Comparison of ENCODE assay signal across 10 cellular contexts in the genomic region with DNA sequence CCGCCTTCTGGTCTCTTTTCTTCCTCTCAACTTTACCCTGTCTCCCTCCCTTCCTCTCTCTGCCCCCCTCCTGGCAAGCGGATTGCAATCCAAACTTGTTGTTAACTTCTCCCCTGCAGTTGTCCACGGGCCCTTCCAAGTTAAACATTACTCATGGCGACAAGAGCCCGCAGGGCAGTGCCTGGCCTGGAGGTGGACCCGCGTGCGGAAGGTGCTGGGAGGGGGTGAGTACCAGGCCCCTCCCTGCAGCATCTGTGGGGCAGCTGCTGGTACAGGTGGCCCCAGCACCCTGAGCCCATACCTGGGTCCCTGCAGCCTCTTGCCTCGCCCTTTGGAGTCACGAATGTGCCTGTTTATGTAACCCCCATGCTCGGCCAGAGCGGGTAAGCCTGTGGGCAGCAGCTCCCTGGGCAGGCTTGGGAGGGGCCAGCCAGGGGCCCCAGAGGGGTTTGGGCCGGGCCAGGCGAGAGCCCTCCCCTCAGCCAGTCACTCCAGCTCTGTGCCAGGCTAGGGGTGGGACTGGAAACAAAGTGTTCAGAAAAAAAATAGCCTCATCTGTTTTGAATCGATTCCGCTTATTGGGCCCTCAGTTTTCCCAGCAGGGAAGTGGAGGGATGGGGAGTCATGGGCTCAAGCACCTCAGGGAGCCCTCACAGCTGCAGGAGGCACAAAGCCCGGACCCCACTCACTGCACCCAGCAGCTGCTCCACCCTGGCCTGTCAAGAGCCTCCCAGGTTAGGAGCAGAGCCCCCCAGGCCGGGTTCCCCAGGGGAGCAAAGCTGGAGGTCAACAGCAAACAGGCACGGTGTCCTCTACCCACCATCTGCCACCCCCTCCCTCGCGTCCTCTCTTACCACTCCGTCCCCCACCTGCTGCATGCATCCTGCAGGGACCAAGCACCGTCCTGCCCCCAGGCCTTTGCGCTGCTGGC. TPM values are rescaled to one million over a fixed set of nuclear protein-coding genes. Genes with fewer than 3 reads are reported as not detected.
DNase-seq lines count a peak whose midpoint lies in the region; ATAC-seq and TF ChIP-seq lines count a peak whose summit lies in the region.
"Had no signal": no experiment of that assay in that cellular context is flagged by ENCODE, and none has a peak within 500 bp of the region (broad histone marks: within the 10 kb centered on the region; RNA-seq: fewer than 3 reads in every experiment).

No MANE protein-coding gene starts in this region.

- WGBS in ovary, 3 donors = 55 to 61% (median 56%) methylated on average over 24 of the region's 24 CpGs

- intact Hi-C loops in ovary (cut with DNase I) = no loop called here

- no peak for TF ChIP-seq EP300 in ovary (IDR thresholded peaks at IDR 0.05)

- H3K9me3 ChIP-seq in fibroblast of lung (ENCODE audit: control insufficient read depth, insufficient read depth, low read depth, low read length) (no peaks in the 10 kb centered on the region), ovary (no peaks in the 10 kb centered on the region)

- CTCF ChIA-PET in BJ (lab: Yijun Ruan, JAX) = interaction anchor here (0.9 to 4.3 kb wide), 7 partner anchors 9 to 340 kb away, joined by 3 to 28 read pairs (median 10); partner anchors contain the start of genes FAAP20 and SKI
- CTCF ChIA-PET in RWPE1 (lab: Yijun Ruan, JAX) = interaction anchor here (0.9 kb wide), 1 partner anchor 173 kb away, joined by 4 read pairs; no protein-coding TSS in a partner anchor

- TF ChIP-seq POLR2A in ovary (IDR thresholded peaks at IDR 0.05) = no peak

- DNase-seq in BJ (ENCODE audit: low read depth) = peak; percentile 81
- DNase-seq in RWPE1 (ENCODE audit: low spot score) = peak; percentile 80
- DNase-seq in fibroblast of lung (ENCODE audit: low read depth in 2 of 2) = peak; percentile 89 to 92
- DNase-seq in ovary = peak; percentile 50 to 76 (median 72)
- DNase-seq in NCI-H2196 treated with DMSO at 0.1 percent for 48 hours (lab: John Stamatoyannopoulos, UW; ENCODE audit: unreplicated experiment) = no peak
- no peak for DNase-seq in stimulated activated CD4-positive, alpha-beta T cell treated with anti-CD3 and anti-CD28 coated beads, Interleukin-2, amount 100 ng/mL, for 48 hours
- DNase-seq in activated T-cell treated with anti-CD3 and anti-CD28 coated beads, Interleukin-2, amount 50 U/mL, for 24 hours = no peak

- POLR2A ChIA-PET in BJ (lab: Charles Lee) (interaction anchor here (1.3 kb wide), 1 partner anchor 19 kb away, joined by 3 read pairs; no protein-coding TSS in a partner anchor), RWPE1 (lab: Yijun Ruan, JAX; ENCODE audit: low non-redundant PET) (interaction anchor here (0.6 kb wide), 1 partner anchor 775 kb away, joined by 3 read pairs; no protein-coding TSS in a partner anchor)

- peak overlapping the region; percentile 96 for H3K27ac ChIP-seq in RWPE1
- peak overlapping the region; percentile 92 for H3K27ac ChIP-seq in fibroblast of lung (ENCODE audit: insufficient read depth, low read length)
- H3K27ac ChIP-seq in ovary = peak overlapping the region; percentile 72 to 88
- H3K27ac ChIP-seq: HL-60 had no signal

- ATAC-seq in HG03442 (IDR thresholded peaks at IDR 0.05; ENCODE audit: unreplicated experiment) = no peak

- peak overlapping the region; percentile 51 for H3K9ac ChIP-seq in fibroblast of lung (ENCODE audit: insufficient read depth, low read length)

- H3K27me3 ChIP-seq in BJ (ENCODE audit: control insufficient read depth, insufficient read depth, low read length) (no peaks in the 10 kb centered on the region), fibroblast of lung (ENCODE audit: control insufficient read depth, insufficient read depth, low read length) (no peaks in the 10 kb centered on the region), ovary (no peaks in the 10 kb centered on the region)

- no peaks in the 10 kb centered on the region for H3K36me3 Mint-ChIP-seq in activated T-cell treated with anti-CD3 and anti-CD28 coated beads, Interleukin-2, amount 50 U/mL, for 24 hours (ENCODE audit: low read depth)

- peaks cover 13% of the 10 kb centered on the region for H3K4me1 Mint-ChIP-seq in activated T-cell treated with anti-CD3 and anti-CD28 coated beads, Interleukin-2, amount 50 U/mL, for 24 hours (ENCODE audit: low read depth)

- H2AFZ ChIP-seq in fibroblast of lung (ENCODE audit: low read length) = no peak overlapping the region

- no peaks in the 10 kb centered on the region for H3K27me3 Mint-ChIP-seq in activated T-cell treated with anti-CD3 and anti-CD28 coated beads, Interleukin-2, amount 50 U/mL, for 24 hours
- H3K27me3 Mint-ChIP-seq: stimulated activated naive CD8-positive, alpha-beta T cell treated with anti-CD3 and anti-CD28 coated beads, Interleukin-15, Interleukin-2, amounts not matched to agents 100 ng/mL and 50 ng/mL, for 24 hours had no signal

- no peak overlapping the region for H3K4me3 ChIP-seq in BJ (ENCODE audit: low read depth, low read length)
- H3K4me3 ChIP-seq in fibroblast of lung (replicated peaks in 1 of 4; ENCODE audit: control extremely low read depth in 1 of 4, insufficient read depth in 1 of 4, low read depth in 3 of 4, low read length in 4 of 4) = peak overlapping the region in 1 of 4 experiments; percentile 5
- H3K4me3 ChIP-seq in ovary = no peak overlapping the region

- H3K36me3 ChIP-seq in BJ (ENCODE audit: control insufficient read depth, insufficient read depth, low read length) = peaks cover 1% of the 10 kb centered on the region; the same call in 1 of the 2 replicates
- H3K36me3 ChIP-seq in fibroblast of lung (ENCODE audit: control insufficient read depth, insufficient read depth, low read length) = no peaks in the 10 kb centered on the region
- H3K36me3 ChIP-seq in ovary = no peaks in the 10 kb centered on the region

- H3K27ac Mint-ChIP-seq in activated T-cell treated with anti-CD3 and anti-CD28 coated beads, Interleukin-2, amount 50 U/mL, for 24 hours = no peak overlapping the region
- H3K27ac Mint-ChIP-seq: stimulated activated naive CD8-positive, alpha-beta T cell treated with anti-CD3 and anti-CD28 coated beads, Interleukin-15, Interleukin-2, amounts not matched to agents 100 ng/mL and 50 ng/mL, for 24 hours had no signal

- no peaks in the 10 kb centered on the region for H3K9me3 Mint-ChIP-seq in activated T-cell treated with anti-CD3 and anti-CD28 coated beads, Interleukin-2, amount 50 U/mL, for 24 hours
- H3K9me3 Mint-ChIP-seq: stimulated activated naive CD8-positive, alpha-beta T cell treated with anti-CD3 and anti-CD28 coated beads, Interleukin-15, Interleukin-2, amounts not matched to agents 100 ng/mL and 50 ng/mL, for 24 hours had no signal

- H3K4me3 Mint-ChIP-seq in activated T-cell treated with anti-CD3 and anti-CD28 coated beads, Interleukin-2, amount 50 U/mL, for 24 hours = no peak overlapping the region
- H3K4me3 Mint-ChIP-seq: stimulated activated naive CD8-positive, alpha-beta T cell treated with anti-CD3 and anti-CD28 coated beads, Interleukin-15, Interleukin-2, amounts not matched to agents 100 ng/mL and 50 ng/mL, for 24 hours had no signal

- H4K20me1 ChIP-seq in fibroblast of lung (ENCODE audit: control insufficient read depth, extremely low read depth, insufficient read depth, low read length) = no peaks in the 10 kb centered on the region

- H3K79me2 ChIP-seq in fibroblast of lung (ENCODE audit: control insufficient read depth, insufficient read depth, low read length) = no peaks in the 10 kb centered on the region

- TF ChIP-seq CTCF in BJ (IDR thresholded peaks at IDR 0.05; ENCODE audit: insufficient read depth, low read depth, low read length) (no peak), RWPE1 (conservative IDR thresholded peaks at IDR 0.05; ENCODE audit: low read depth) (no peak), fibroblast of lung (conservative IDR thresholded peaks at IDR 0.05 in 1 of 2, IDR thresholded peaks at IDR 0.05 in 1 of 2; ENCODE audit: low read depth in 1 of 2, low read length in 2 of 2) (no peak), ovary (IDR thresholded peaks at IDR 0.05) (no peak)

- H3K4me2 ChIP-seq in fibroblast of lung (ENCODE audit: extremely low read depth, insufficient read depth, low read length) = peak overlapping the region; percentile 11

- peaks cover 35% of the 10 kb centered on the region for H3K4me1 ChIP-seq in fibroblast of lung (ENCODE audit: control insufficient read depth, extremely low read depth, insufficient read depth, low read length)
- peaks cover 35% of the 10 kb centered on the region for H3K4me1 ChIP-seq in ovary (ENCODE audit: insufficient read depth)

RNA-seq across cellular contexts. Expression of gene FAAP20, which starts 14.0 kb away (rescaled TPM):
- polyA plus RNA-seq in BJ (2011; rRNA removed) (11.9 and 18.7 TPM in 2 replicates), fibroblast of lung (8.2 and 9.7 TPM in 2 replicates), ovary (10 to 100 TPM in 1 of 2 donors, 1 to 10 TPM in 1; 3.4 to 69.2 TPM)
- 4.3 and 4.8 TPM in 2 replicates for polyA minus RNA-seq in BJ (2011; rRNA and poly(A)+ RNA removed)
- total RNA-seq in fibroblast of lung (21.5 and 23.1 TPM in 2 replicates), ovary (10 to 100 TPM; 32.7 to 96.1 (median 61.7) TPM)
- polyA plus RNA-seq in fibroblast of lung (2012) = 39.4 and 46.3 TPM in 2 replicates
- 6.5 and 10.0 TPM in 2 replicates for polyA minus RNA-seq in fibroblast of lung (ENCODE audit: low replicate concordance)

RNA-seq across cellular contexts. Expression of gene SKI, which starts 19.5 kb away (rescaled TPM):
- polyA plus RNA-seq in BJ (2011; rRNA removed) (5.1 and 6.3 TPM in 2 replicates), fibroblast of lung (11.6 and 18.3 TPM in 2 replicates), ovary (10 to 100 TPM; 36.3 to 47.0 TPM)
- 6.2 and 10.7 TPM in 2 replicates for polyA minus RNA-seq in BJ (2011; rRNA and poly(A)+ RNA removed)
- total RNA-seq in fibroblast of lung (18.0 and 21.8 TPM in 2 replicates), ovary (100 to 1,000 TPM in 3 of 7 donors, 10 to 100 TPM in 4; 27.8 to 109 (median 84.3) TPM)
- polyA plus RNA-seq in fibroblast of lung (2012) = 30.8 and 38.0 TPM in 2 replicates
- polyA minus RNA-seq in fibroblast of lung (ENCODE audit: low replicate concordance) = 18.0 and 19.2 TPM in 2 replicates

Comparison
In these comparisons a context has a peak if more than half of its experiments do, and no peak if none do; other contexts are left out.
1. DNase-seq: peak in BJ (single experiment), RWPE1 (single experiment), fibroblast of lung (2 of 2) and ovary (5 of 5); none in NCI-H2196 treated with DMSO at 0.1 percent for 48 hours (single experiment), stimulated activated CD4-positive, alpha-beta T cell treated with anti-CD3 and anti-CD28 coated beads, Interleukin-2, amount 100 ng/mL, for 48 hours (0 of 2) and activated T-cell treated with anti-CD3 and anti-CD28 coated beads, Interleukin-2, amount 50 U/mL, for 24 hours (single experiment).
2. Peak in every context shown above with its lines, with median percentiles within 50 percentile points of each other: H3K27ac ChIP-seq.